23 cellular contexts compared by ENCODE assay signal in the genomic region with DNA sequence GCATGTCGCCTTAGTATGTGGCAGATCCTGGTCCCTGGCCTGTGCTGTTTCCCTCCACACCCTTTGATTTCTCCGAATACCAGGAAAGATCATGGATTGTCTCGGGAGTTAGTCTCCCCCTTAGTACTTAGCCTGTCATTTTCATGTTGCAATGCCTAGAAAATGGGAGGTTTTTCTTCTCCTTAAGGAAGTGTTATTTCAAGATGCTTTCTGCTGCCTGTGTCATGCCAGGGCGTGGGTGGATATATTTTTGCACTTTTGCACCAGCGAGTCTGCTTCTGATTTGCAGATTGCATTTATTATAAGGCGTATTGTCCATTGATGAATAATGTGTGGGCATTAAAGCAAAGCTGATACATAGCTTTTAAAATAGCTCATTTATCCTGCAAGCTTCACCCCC.
DNase-seq lines count a peak whose midpoint lies in the region; TF ChIP-seq lines count a peak whose summit lies in the region.
"Had no signal": no experiment of that assay in that cellular context is flagged by ENCODE, and none has a peak within 500 bp of the region (broad histone marks: within the 10 kb centered on the region; RNA-seq: fewer than 3 reads in every experiment).

No MANE protein-coding gene starts in this region.

- DNase-seq in Calu3 (no peak), amniotic epithelial cell (ENCODE audit: low read depth) (peak; percentile 37), head of caudate nucleus (peak in 40 of 42 donors; percentile 39 to 88 (median 66)), stomach (no peak), NCI-H1417 treated with DMSO at 0.1 percent for 48 hours (lab: John Stamatoyannopoulos, UW) (no peak), NCI-H2107 (lab: John Stamatoyannopoulos, UW) (no peak)
- DNase-seq in stimulated activated CD8-positive, alpha-beta memory T cell treated with anti-CD3 and anti-CD28 coated beads, Interleukin-4, amount 100 ng/mL, for 48 hours: no peak
- DNase-seq: activated CD8-positive, alpha-beta T cell treated with anti-CD3 and anti-CD28 coated beads for 36 hours; activated effector memory CD4-positive, alpha-beta T cell treated with Interleukin-2 at 50 U/mL for 16 hours; central memory CD4-positive, alpha-beta T cell; DMS53; NCI-H1092; NCI-H187; NCI-H526; psoas muscle; stimulated activated naive CD8-positive, alpha-beta T cell treated with anti-CD3 and anti-CD28 coated beads, Interleukin-15, Interleukin-2, amounts not matched to agents 100 U/mL and 50 U/mL, for 24 hours; T-helper 1 cell; thyroid gland had no signal

- TF ChIP-seq CTCF in Calu3 (IDR thresholded peaks at IDR 0.05; ENCODE audit: unreplicated experiment): no peak
- TF ChIP-seq CTCF in stomach (IDR thresholded peaks at IDR 0.05): no peak

- 66 to 83% (median 74%) methylated on average over 6 of the region's 6 CpGs for WGBS in stomach, 5 donors

- no peak overlapping the region for H3K4me3 Mint-ChIP-seq in Calu3 (ENCODE audit: low read depth, unreplicated experiment)
- H3K4me3 Mint-ChIP-seq: activated CD8-positive, alpha-beta T cell treated with anti-CD3 and anti-CD28 coated beads for 36 hours; activated naive CD8-positive, alpha-beta T cell; dendritic cell treated with granulocyte-macrophage colony-stimulating factor and Interleukin-4, amounts not matched to agents 40 ng/mL and 50 ng/mL, for 4 days; neural progenitor cell had no signal

- peak overlapping the region; percentile 95 for H3K27ac Mint-ChIP-seq in Calu3 (ENCODE audit: unreplicated experiment)
- H3K27ac Mint-ChIP-seq: activated CD8-positive, alpha-beta T cell treated with anti-CD3 and anti-CD28 coated beads for 36 hours; activated naive CD8-positive, alpha-beta T cell; dendritic cell treated with granulocyte-macrophage colony-stimulating factor and Interleukin-4, amounts not matched to agents 40 ng/mL and 50 ng/mL, for 4 days; neural progenitor cell had no signal

- no peak for TF ChIP-seq EP300 in stomach (IDR thresholded peaks at IDR 0.05)

- H3K4me1 Mint-ChIP-seq in Calu3 (ENCODE audit: low read depth, unreplicated experiment): peaks cover 90% of the 10 kb centered on the region

- H3K4me1 ChIP-seq in stomach: peaks cover 31 to 72% (median 51%) of the 10 kb centered on the region in 4 donors
- H3K4me1 ChIP-seq: ascending aorta had no signal

- H3K36me3 Mint-ChIP-seq in Calu3 (ENCODE audit: insufficient read depth, unreplicated experiment): peaks cover 59% of the 10 kb centered on the region
- H3K36me3 Mint-ChIP-seq: activated naive CD8-positive, alpha-beta T cell; neural progenitor cell had no signal

- no peak for TF ChIP-seq POLR2A in stomach (IDR thresholded peaks at IDR 0.05)

- H3K9me3 Mint-ChIP-seq in Calu3 (ENCODE audit: low read depth, unreplicated experiment): no peaks in the 10 kb centered on the region
- H3K9me3 Mint-ChIP-seq: activated CD8-positive, alpha-beta T cell treated with anti-CD3 and anti-CD28 coated beads for 36 hours; dendritic cell treated with granulocyte-macrophage colony-stimulating factor and Interleukin-4, amounts not matched to agents 40 ng/mL and 50 ng/mL, for 4 days; neural progenitor cell had no signal

- no peaks in the 10 kb centered on the region for H3K27me3 Mint-ChIP-seq in Calu3 (ENCODE audit: unreplicated experiment)
- H3K27me3 Mint-ChIP-seq: activated CD8-positive, alpha-beta T cell treated with anti-CD3 and anti-CD28 coated beads for 36 hours; activated naive CD8-positive, alpha-beta T cell; dendritic cell treated with granulocyte-macrophage colony-stimulating factor and Interleukin-4, amounts not matched to agents 40 ng/mL and 50 ng/mL, for 4 days had no signal

- no TSS peak for BruUV-seq in Calu3 (replicated peaks; lab: Mats Ljungman, UMichigan)

- H3K27me3 ChIP-seq in stomach: no peaks in the 10 kb centered on the region
- H3K27me3 ChIP-seq: ascending aorta, neural progenitor cell, thyroid gland had no signal

- H3K27ac ChIP-seq in stomach: peak overlapping the region; percentile 32 to 93 (median 78)
- H3K27ac ChIP-seq: ascending aorta, neural progenitor cell, psoas muscle had no signal

- intact Hi-C loops in Calu3 (cut with micrococcal nuclease; ENCODE audit: unreplicated experiment): no loop called here
- intact Hi-C loops in head of caudate nucleus (cut with DNase I): no loop called here
- intact Hi-C loops in stomach (cut with DNase I; ENCODE audit: low total_unique reads): no loop called here

- H3K4me3 ChIP-seq in stomach: no peak overlapping the region
- H3K4me3 ChIP-seq: ascending aorta, lung, neural progenitor cell, psoas muscle, thyroid gland had no signal

- no peaks in the 10 kb centered on the region for H3K9me3 ChIP-seq in stomach
- H3K9me3 ChIP-seq: ascending aorta, psoas muscle, thyroid gland had no signal

- H3K36me3 ChIP-seq in stomach: no peaks in the 10 kb centered on the region
- H3K36me3 ChIP-seq: ascending aorta, neural progenitor cell, thyroid gland had no signal

- CTCF ChIA-PET in Calu3 (lab: Charles Lee): no interaction called here

Comparison
In these comparisons a context has a peak if more than half of its experiments do, and no peak if none do; other contexts are left out.
1. DNase-seq: peak in amniotic epithelial cell (single experiment) and head of caudate nucleus (40 of 42); none in Calu3 (single experiment), stomach (single experiment), NCI-H1417 treated with DMSO at 0.1 percent for 48 hours (single experiment), NCI-H2107 (single experiment) and stimulated activated CD8-positive, alpha-beta memory T cell treated with anti-CD3 and anti-CD28 coated beads, Interleukin-4, amount 100 ng/mL, for 48 hours (single experiment).